Comparison of ENCODE assay signal across 12 cellular contexts in the genomic region with DNA sequence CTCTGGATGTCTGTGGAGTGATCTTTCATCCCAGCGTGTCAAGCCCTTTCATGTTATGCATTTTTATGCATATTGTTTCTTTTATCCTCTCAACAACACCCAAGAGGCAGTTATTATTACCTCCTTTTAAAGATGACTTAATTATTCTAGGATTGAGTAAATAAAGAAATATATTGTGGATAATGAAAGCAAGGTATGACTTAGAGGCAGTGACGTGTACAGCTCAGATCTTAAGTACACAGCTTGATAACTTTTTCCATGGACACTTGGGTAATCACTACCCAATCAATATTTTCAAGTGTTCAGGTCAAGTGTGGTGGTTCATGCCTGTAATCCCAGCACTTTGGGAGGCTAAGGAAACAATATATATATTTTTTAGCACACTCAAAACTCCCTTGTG. TPM values are rescaled to one million over a fixed set of nuclear protein-coding genes. Genes with fewer than 3 reads are reported as not detected.
"Had no signal": no experiment of that assay in that cellular context is flagged by ENCODE, and none has a peak within 500 bp of the region (broad histone marks: within the 10 kb centered on the region; RNA-seq: fewer than 3 reads in every experiment).

No MANE protein-coding gene starts in this region.

- H3K27me3 Mint-ChIP-seq: effector memory CD8-positive, alpha-beta T cell; naive thymus-derived CD4-positive, alpha-beta T cell; stimulated activated memory B cell treated with anti-CD40 and anti-IgM and Interleukin-4, amounts not matched to agents 10 μg/mL and 1 μg/mL and 100 μg/mL, for 72 hours had no signal

- H3K27ac Mint-ChIP-seq: stimulated activated memory B cell treated with anti-CD40 and anti-IgM and Interleukin-4, amounts not matched to agents 10 μg/mL and 1 μg/mL and 100 μg/mL, for 72 hours had no signal

- H3K4me3 ChIP-seq: ascending aorta, gastroesophageal sphincter, heart right ventricle, pancreas, tibial artery had no signal

- ATAC-seq: effector memory CD8-positive, alpha-beta T cell; gastroesophageal sphincter; heart right ventricle; naive thymus-derived CD4-positive, alpha-beta T cell; pancreas had no signal

- H3K36me3 ChIP-seq: ascending aorta, gastroesophageal sphincter, heart right ventricle, pancreas, tibial artery had no signal

- H3K27me3 ChIP-seq: ascending aorta, heart right ventricle, pancreas, tibial artery had no signal

- FAIRE-seq: islet of Langerhans, pancreas had no signal

- H3K4me3 Mint-ChIP-seq: stimulated activated memory B cell treated with anti-CD40 and anti-IgM and Interleukin-4, amounts not matched to agents 10 μg/mL and 1 μg/mL and 100 μg/mL, for 72 hours had no signal

- H3K9me3 ChIP-seq: ascending aorta, gastroesophageal sphincter, pancreas, tibial artery had no signal

- H3K27ac ChIP-seq: ascending aorta, gastroesophageal sphincter, heart right ventricle, pancreas, tibial artery had no signal

- H3K36me3 Mint-ChIP-seq: stimulated activated memory B cell treated with anti-CD40 and anti-IgM and Interleukin-4, amounts not matched to agents 10 μg/mL and 1 μg/mL and 100 μg/mL, for 72 hours had no signal

- H3K4me1 ChIP-seq: ascending aorta, gastroesophageal sphincter, pancreas had no signal

- DNase-seq: activated gamma-delta T cell; effector memory CD8-positive, alpha-beta T cell; heart right ventricle; pancreas; SHP77 treated with DMSO at 0.1 percent for 48 hours; tibial artery had no signal

RNA-seq across cellular contexts. Expression of a gene that starts 42.7 kb away (rescaled TPM):
- total RNA-seq: epithelial cell of proximal tubule had no signal
